21 cellular contexts compared by ENCODE assay signal in the genomic region with DNA sequence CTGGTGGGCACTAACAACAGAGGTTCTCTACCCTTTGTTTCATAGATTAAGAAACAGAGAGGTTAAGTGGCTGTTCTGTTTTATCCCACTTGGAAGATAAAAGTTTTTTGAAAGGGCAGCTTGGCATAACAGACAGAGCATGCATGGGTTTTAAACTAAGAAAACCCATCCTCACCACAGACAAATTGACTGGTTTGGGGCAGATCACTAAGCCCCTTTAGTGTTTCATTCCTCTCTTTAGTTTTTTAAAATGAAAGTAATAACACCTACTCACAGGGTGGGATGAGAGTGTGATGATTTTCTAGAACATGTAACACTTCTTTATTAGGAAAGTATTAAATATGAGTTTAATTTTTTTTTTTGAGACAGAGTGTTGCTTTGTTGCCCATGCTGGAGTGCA.
"Had no signal": no experiment of that assay in that cellular context is flagged by ENCODE, and none has a peak within 500 bp of the region (broad histone marks: within the 10 kb centered on the region; RNA-seq: fewer than 3 reads in every experiment).

No MANE protein-coding gene starts in this region.

- H3K36me3 ChIP-seq: esophagus squamous epithelium, pancreas, tibial nerve, upper lobe of right lung, vagina had no signal

- H3K4me3 ChIP-seq: esophagus squamous epithelium, lung, pancreas, testis, tibial nerve, upper lobe of right lung, vagina had no signal

- H3K9me3 ChIP-seq: esophagus squamous epithelium, pancreas, testis, tibial nerve, upper lobe of right lung, vagina had no signal

- H3K27me3 ChIP-seq: esophagus squamous epithelium, foreskin keratinocyte, pancreas, testis, tibial nerve, upper lobe of right lung, vagina had no signal

- H3K27ac Mint-ChIP-seq: progenitor cell of endocrine pancreas; stimulated activated naive CD8-positive, alpha-beta T cell treated with anti-CD3 and anti-CD28 coated beads, Interleukin-15, Interleukin-2, amounts not matched to agents 100 ng/mL and 50 ng/mL, for 24 hours had no signal

- H3K4me3 Mint-ChIP-seq: natural killer cell treated with Interleukin-12 subunit alpha and Interleukin-12 subunit beta and Interleukin-15 and Interleukin-18, amount 100 ng/mL, for 72 hours; stimulated activated naive CD8-positive, alpha-beta T cell treated with anti-CD3 and anti-CD28 coated beads, Interleukin-15, Interleukin-2, amounts not matched to agents 100 ng/mL and 50 ng/mL, for 24 hours had no signal

- H3K27ac ChIP-seq: esophagus squamous epithelium, foreskin keratinocyte, pancreas, testis, tibial nerve, upper lobe of right lung, vagina had no signal

- ATAC-seq: left colon, left ventricle myocardium superior, pancreas, right cardiac atrium, upper lobe of right lung had no signal

- H3K9me3 Mint-ChIP-seq: natural killer cell treated with Interleukin-12 subunit alpha and Interleukin-12 subunit beta and Interleukin-15 and Interleukin-18, amount 100 ng/mL, for 72 hours; stimulated activated naive CD8-positive, alpha-beta T cell treated with anti-CD3 and anti-CD28 coated beads, Interleukin-15, Interleukin-2, amounts not matched to agents 100 ng/mL and 50 ng/mL, for 24 hours had no signal

- H3K27me3 Mint-ChIP-seq: natural killer cell treated with Interleukin-12 subunit alpha and Interleukin-12 subunit beta and Interleukin-15 and Interleukin-18, amount 100 ng/mL, for 72 hours had no signal

- H3K4me1 ChIP-seq: esophagus squamous epithelium, testis, upper lobe of right lung, vagina had no signal

- H3K36me3 Mint-ChIP-seq: natural killer cell treated with Interleukin-12 subunit alpha and Interleukin-12 subunit beta and Interleukin-15 and Interleukin-18, amount 100 ng/mL, for 72 hours had no signal

- DNase-seq: dermis blood vessel endothelial cell; esophagus squamous epithelium; foreskin keratinocyte; kidney; left colon; left ventricle myocardium superior; mesenchymal stem cell; midbrain; occipital lobe; pancreas; right cardiac atrium; small intestine; stimulated activated CD4-positive, alpha-beta T cell treated with anti-CD3 and anti-CD28 coated beads, Interleukin-2, amount 100 ng/mL, for 48 hours; testis; upper lobe of right lung had no signal
